15 cellular contexts compared by ENCODE assay signal in genomic region chr17:67742025-67742424, GRCh38. TPM values are rescaled to one million over a fixed set of nuclear protein-coding genes. Genes with fewer than 3 reads are reported as not detected.
DNase-seq lines count a peak whose midpoint lies in the region; ATAC-seq and TF ChIP-seq lines count a peak whose summit lies in the region.
"Had no signal": no experiment of that assay in that cellular context is flagged by ENCODE, and none has a peak within 500 bp of the region (broad histone marks: within the 10 kb centered on the region; RNA-seq: fewer than 3 reads in every experiment).

No MANE protein-coding gene starts in this region.

- H3K9me2 ChIP-seq in DOHH2 (replicated peaks; ENCODE audit: control insufficient read depth, low read length) (no peaks in the 10 kb centered on the region), GM23338 (ENCODE audit: insufficient read depth) (no peaks in the 10 kb centered on the region)

- H3K79me2 ChIP-seq in DOHH2 (ENCODE audit: control insufficient read depth, low read length): no peaks in the 10 kb centered on the region
- H3K79me2 ChIP-seq in GM23338 (replicated peaks; ENCODE audit: insufficient read depth): no peaks in the 10 kb centered on the region; the same call in none of the 2 replicates

- TF ChIP-seq CTCF in DOHH2 (IDR thresholded peaks at IDR 0.05; ENCODE audit: low read depth, low read length, poor library complexity, severe bottlenecking) (no peak), GM23338 (conservative IDR thresholded peaks at IDR 0.05; ENCODE audit: low read depth in 2 of 2) (no peak), HEK293 (tag by site-specific recombination; IDR thresholded peaks at IDR 0.05) (no peak)

- POLR2A ChIA-PET in HEK293 (lab: Yijun Ruan, JAX): no interaction called here

- peaks cover 4% of the 10 kb centered on the region for H3K27me3 Mint-ChIP-seq in GM23338 (ENCODE audit: insufficient read depth, low read depth, poor library complexity)
- no peaks in the 10 kb centered on the region for H3K27me3 Mint-ChIP-seq in effector memory CD8-positive, alpha-beta T cell
- H3K27me3 Mint-ChIP-seq: CD4-positive, alpha-beta memory T cell had no signal

- H3K4me1 ChIP-seq in DOHH2 (ENCODE audit: control insufficient read depth, low read length) (peaks cover 11% of the 10 kb centered on the region), GM23338 (ENCODE audit: insufficient read depth) (no peaks in the 10 kb centered on the region), HEK293 (ENCODE audit: control insufficient read depth, insufficient read depth, low read length) (peaks cover 1% of the 10 kb centered on the region; the same call in 1 of the 2 replicates)

- no peaks in the 10 kb centered on the region for H3K9me3 Mint-ChIP-seq in GM23338
- H3K9me3 Mint-ChIP-seq in effector memory CD8-positive, alpha-beta T cell: no peaks in the 10 kb centered on the region
- H3K9me3 Mint-ChIP-seq: CD4-positive, alpha-beta memory T cell had no signal

- no peak for ATAC-seq in GM23338
- ATAC-seq in effector memory CD8-positive, alpha-beta T cell (replicated peaks): no peak
- ATAC-seq in GM21381 (IDR thresholded peaks at IDR 0.05; ENCODE audit: unreplicated experiment): no peak

- no peak overlapping the region for H3K4me3 Mint-ChIP-seq in GM23338
- H3K4me3 Mint-ChIP-seq in effector memory CD8-positive, alpha-beta T cell: no peak overlapping the region
- H3K4me3 Mint-ChIP-seq: CD4-positive, alpha-beta memory T cell had no signal

- H3K4me3 ChIP-seq in DOHH2 (ENCODE audit: low read length) (no peak overlapping the region), GM23338 (no peak overlapping the region), HEK293 (ENCODE audit: low read depth, low read length) (no peak overlapping the region)
- H3K4me3 ChIP-seq: GM23248 had no signal

- H3K27ac Mint-ChIP-seq in GM23338: no peak overlapping the region
- peak overlapping the region; percentile 35 to 53 for H3K27ac Mint-ChIP-seq in effector memory CD8-positive, alpha-beta T cell

- no peaks in the 10 kb centered on the region for H4K20me1 ChIP-seq in DOHH2 (ENCODE audit: control insufficient read depth, insufficient read depth, low read depth, low read length)
- H4K20me1 ChIP-seq in GM23338 (replicated peaks; ENCODE audit: insufficient read depth): peaks cover 3% of the 10 kb centered on the region; the same call in 1 of the 2 replicates

- H3K4me1 Mint-ChIP-seq in GM23338: peaks cover 5% of the 10 kb centered on the region; the same call in 2 of the 3 replicates
- H3K4me1 Mint-ChIP-seq in effector memory CD8-positive, alpha-beta T cell (ENCODE audit: low read depth in 2 of 2): no peaks in the 10 kb centered on the region

- peaks cover 89% of the 10 kb centered on the region for H3K36me3 ChIP-seq in DOHH2 (ENCODE audit: control insufficient read depth, low read length)
- H3K36me3 ChIP-seq in GM23338 (ENCODE audit: insufficient read depth): peaks cover 91% of the 10 kb centered on the region
- peaks cover 88 to 90% of the 10 kb centered on the region in 2 experiments for H3K36me3 ChIP-seq in HEK293 (ENCODE audit: control insufficient read depth in 2 of 2, insufficient read depth in 1 of 2, low read length in 2 of 2)

- H3F3A ChIP-seq in DOHH2 (ENCODE audit: control insufficient read depth, insufficient read depth) (peaks cover 9% of the 10 kb centered on the region; the same call in 1 of the 2 replicates), GM23338 (replicated peaks; ENCODE audit: low read depth) (peaks cover 5% of the 10 kb centered on the region; the same call in 1 of the 2 replicates)

- H3K9me3 ChIP-seq in DOHH2 (ENCODE audit: control insufficient read depth, insufficient read depth, low read length): no peaks in the 10 kb centered on the region
- no peaks in the 10 kb centered on the region for H3K9me3 ChIP-seq in HEK293 (ENCODE audit: control insufficient read depth, insufficient read depth, low read depth, low read length)

- CTCF ChIA-PET in HEK293 (lab: Yijun Ruan, JAX): no interaction called here

- H3K27ac ChIP-seq in DOHH2 (ENCODE audit: low read depth, low read length): peak overlapping the region; percentile 27; the same call in 1 of the 2 replicates
- H3K27ac ChIP-seq in GM23338 (ENCODE audit: low read depth): peak overlapping the region; percentile 10; the same call in 1 of the 2 replicates
- H3K27ac ChIP-seq in HEK293 (ENCODE audit: extremely low read depth, low read depth, low read length): no peak overlapping the region
- H3K27ac ChIP-seq: GM23248 had no signal

- H2AFZ ChIP-seq in GM23338: no peak overlapping the region
- H2AFZ ChIP-seq: GM23248 had no signal

- H3K27me3 ChIP-seq in DOHH2 (ENCODE audit: control insufficient read depth, low read length): no peaks in the 10 kb centered on the region
- no peaks in the 10 kb centered on the region for H3K27me3 ChIP-seq in GM23338 (ENCODE audit: insufficient read depth)

- DNase-seq in GM23338 (ENCODE audit: low spot score) (no peak), NCI-H1105 treated with DMSO at 0.1 percent for 48 hours (lab: John Stamatoyannopoulos, UW) (no peak)
- DNase-seq in effector memory CD8-positive, alpha-beta T cell: no peak
- no peak for DNase-seq in activated CD8-positive, alpha-beta memory T cell treated with anti-CD3 and anti-CD28 coated beads, Interleukin-2, amount 50 U/mL, for 4 hours
- DNase-seq: C1 segment of cervical spinal cord; Calu3; CD4-positive, alpha-beta memory T cell; COR-L47; DMS53; DMS79 treated with DMSO at 0.1 percent for 48 hours; GM23248; HCEC 1CT had no signal

- peak overlapping the region; percentile 10; the same call in 1 of the 2 replicates for H3K4me2 ChIP-seq in DOHH2 (ENCODE audit: low read length)
- no peak overlapping the region for H3K4me2 ChIP-seq in GM23338

- peaks cover 88% of the 10 kb centered on the region for H3K36me3 Mint-ChIP-seq in GM23338 (ENCODE audit: low read depth)
- peaks cover 98% of the 10 kb centered on the region for H3K36me3 Mint-ChIP-seq in effector memory CD8-positive, alpha-beta T cell (ENCODE audit: insufficient read depth)

TF ChIP-seq in GM23338, 12 proteins besides CTCF, POLR2A, EP300 and RAD21:
- TF ChIP-seq POLR2AphosphoS5 (IDR thresholded peaks at IDR 0.05; ENCODE audit: low read depth) (no peak), ZNF331 (CRISPR knock-in tag; IDR thresholded peaks at IDR 0.05; ENCODE audit: low read depth) (no peak), EZH2phosphoT487 (IDR thresholded peaks at IDR 0.05; ENCODE audit: unreplicated experiment) (no peak), EZH2 (IDR thresholded peaks at IDR 0.05; ENCODE audit: low read depth, unreplicated experiment) (no peak)

TF ChIP-seq in HEK293, 187 proteins besides CTCF, POLR2A, EP300 and RAD21:
- no peak for TF ChIP-seq ZNF311 (tag by site-specific recombination; IDR thresholded peaks at IDR 0.05; ENCODE audit: borderline replicate concordance)
- TF ChIP-seq SCRT2 (tag by site-specific recombination; IDR thresholded peaks at IDR 0.05): peak; percentile 72; the same call in 1 of the 2 replicates
- no peak for TF ChIP-seq ZSCAN23 (tag by site-specific recombination; IDR thresholded peaks at IDR 0.05)
- TF ChIP-seq ZNF211 (tag by site-specific recombination; IDR thresholded peaks at IDR 0.05; ENCODE audit: low read depth): no peak
- no peak for TF ChIP-seq ZNF830 (tag by site-specific recombination; IDR thresholded peaks at IDR 0.05; ENCODE audit: low read depth)
- no peak for TF ChIP-seq ZSCAN30 (tag by site-specific recombination; IDR thresholded peaks at IDR 0.05)
- no peak for TF ChIP-seq GLIS1 (tag by site-specific recombination; IDR thresholded peaks at IDR 0.05)
- TF ChIP-seq, protein P1, sequence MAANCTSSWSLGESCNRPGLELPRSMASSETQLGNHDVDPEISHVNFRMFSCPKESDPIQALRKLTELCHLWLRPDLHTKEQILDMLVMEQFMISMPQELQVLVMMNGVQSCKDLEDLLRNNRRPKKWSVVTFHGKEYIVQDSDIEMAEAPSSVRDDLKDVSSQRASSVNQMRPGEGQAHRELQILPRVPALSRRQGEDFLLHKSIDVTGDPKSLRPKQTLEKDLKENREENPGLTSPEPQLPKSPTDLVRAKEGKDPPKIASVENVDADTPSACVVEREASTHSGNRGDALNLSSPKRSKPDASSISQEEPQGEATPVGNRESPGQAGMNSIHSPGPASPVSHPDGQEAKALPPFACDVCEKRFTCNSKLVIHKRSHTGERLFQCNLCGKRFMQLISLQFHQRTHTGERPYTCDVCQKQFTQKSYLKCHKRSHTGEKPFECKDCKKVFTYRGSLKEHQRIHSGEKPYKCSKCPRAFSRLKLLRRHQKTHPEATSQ (tag by site-specific recombination; IDR thresholded peaks at IDR 0.05): no peak
- TF ChIP-seq, protein P2, sequence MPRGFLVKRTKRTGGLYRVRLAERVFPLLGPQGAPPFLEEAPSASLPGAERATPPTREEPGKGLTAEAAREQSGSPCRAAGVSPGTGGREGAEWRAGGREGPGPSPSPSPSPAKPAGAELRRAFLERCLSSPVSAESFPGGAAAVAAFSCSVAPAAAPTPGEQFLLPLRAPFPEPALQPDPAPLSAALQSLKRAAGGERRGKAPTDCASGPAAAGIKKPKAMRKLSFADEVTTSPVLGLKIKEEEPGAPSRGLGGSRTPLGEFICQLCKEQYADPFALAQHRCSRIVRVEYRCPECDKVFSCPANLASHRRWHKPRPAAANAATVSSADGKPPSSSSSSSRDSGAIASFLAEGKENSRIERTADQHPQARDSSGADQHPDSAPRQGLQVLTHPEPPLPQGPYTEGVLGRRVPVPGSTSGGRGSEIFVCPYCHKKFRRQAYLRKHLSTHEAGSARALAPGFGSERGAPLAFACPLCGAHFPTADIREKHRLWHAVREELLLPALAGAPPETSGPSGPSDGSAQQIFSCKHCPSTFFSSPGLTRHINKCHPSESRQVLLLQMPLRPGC (tag by site-specific recombination; IDR thresholded peaks at IDR 0.05): no peak
- no peak for TF ChIP-seq REPIN1 (tag by site-specific recombination; IDR thresholded peaks at IDR 0.05; ENCODE audit: low read depth)
- peak; percentile 60 for TF ChIP-seq SCRT1 (tag by site-specific recombination; IDR thresholded peaks at IDR 0.05; ENCODE audit: borderline replicate concordance)
- no peak for TF ChIP-seq ZNF37A (tag by site-specific recombination; IDR thresholded peaks at IDR 0.05)
- no peak for TF ChIP-seq ZNF350 (tag by site-specific recombination; IDR thresholded peaks at IDR 0.05)
TF ChIP-seq in HEK293: peak in this region for 2.

RNA-seq across cellular contexts. Expression of gene NOL11, which starts 24.3 kb away (rescaled TPM):
- total RNA-seq in GM23338 (2014; rRNA removed; shearing (Covaris generic)): 108 and 116 TPM in 2 replicates
- 130 and 132 TPM in 2 replicates for polyA plus RNA-seq in GM23338 (2016; fragmentation: Nextera tagmentation; extraction: Ambion mirVana)
